1 cellular context compared by ENCODE assay signal in genomic region chr22:42991010-42991651, GRCh38.
TF ChIP-seq lines count a peak whose summit lies in the region.

No MANE protein-coding gene starts in this region.

TF ChIP-seq in HEK293, 187 proteins besides CTCF, POLR2A, EP300 and RAD21:
- TF ChIP-seq PRDM10 (tag by site-specific recombination; IDR thresholded peaks at IDR 0.05) (peak; percentile 70), ZBTB17 (tag by site-specific recombination; IDR thresholded peaks at IDR 0.05) (peak; percentile 46; the same call in 1 of the 2 replicates), PRDM2 (tag by site-specific recombination; IDR thresholded peaks at IDR 0.05; ENCODE audit: borderline replicate concordance) (no peak)
